Comparison of ENCODE assay signal across 15 cellular contexts in genomic region chr9:130561056-130561455, GRCh38. TPM values are rescaled to one million over a fixed set of nuclear protein-coding genes. Genes with fewer than 3 reads are reported as not detected.
DNase-seq lines count a peak whose midpoint lies in the region; TF ChIP-seq lines count a peak whose summit lies in the region.
"Had no signal": no experiment of that assay in that cellular context is flagged by ENCODE, and none has a peak within 500 bp of the region (broad histone marks: within the 10 kb centered on the region; RNA-seq: fewer than 3 reads in every experiment).

No MANE protein-coding gene starts in this region.

- H3K9me3 ChIP-seq in prostate gland: no peaks in the 10 kb centered on the region
- H3K9me3 ChIP-seq: Caco-2, gastrocnemius medialis, ovary, uterus had no signal

- intact Hi-C loops in prostate gland (cut with DNase I): no loop called here

- no peaks in the 10 kb centered on the region for H3K27me3 ChIP-seq in prostate gland (replicated peaks; ENCODE audit: insufficient read depth)
- H3K27me3 ChIP-seq: ovary, uterus had no signal

- TF ChIP-seq CTCF in epithelial cell of esophagus (IDR thresholded peaks at IDR 0.05; ENCODE audit: insufficient read depth, low read depth, low read length, missing control alignments) (no peak), prostate gland (IDR thresholded peaks at IDR 0.05) (no peak)

- DNase-seq in HPDE6-E6E7 (ENCODE audit: extremely low spot score): peak; percentile 60
- DNase-seq in NCI-H187 treated with DMSO at 0.1 percent for 48 hours (lab: John Stamatoyannopoulos, UW): peak; percentile 65
- DNase-seq in epithelial cell of esophagus (ENCODE audit: low read depth): peak; percentile 94
- DNase-seq in prostate gland (ENCODE audit: low spot score): peak; percentile 30
- no peak for DNase-seq in T-helper 1 cell
- no peak for DNase-seq in NCI-H82 treated with DMSO at 0.1 percent for 48 hours (lab: John Stamatoyannopoulos, UW; ENCODE audit: unreplicated experiment)
- no peak for DNase-seq in retina
- DNase-seq: activated CD4-positive, CD25-positive, alpha-beta regulatory T cell; Caco-2; gastrocnemius medialis; GDM1; ovary; SHP77 treated with DMSO at 0.1 percent for 48 hours; stimulated activated CD4-positive, alpha-beta T cell treated with anti-CD3 and anti-CD28 coated beads, Interleukin-4, amount 100 ng/mL, for 1 hour; uterus had no signal

- H3K27ac ChIP-seq in prostate gland: no peak overlapping the region
- H3K27ac ChIP-seq: gastrocnemius medialis, ovary, uterus had no signal

- no peak for TF ChIP-seq POLR2A in prostate gland (IDR thresholded peaks at IDR 0.05)

- H3K4me1 ChIP-seq in prostate gland (replicated peaks): no peaks in the 10 kb centered on the region
- H3K4me1 ChIP-seq: gastrocnemius medialis, uterus had no signal

- H3K4me3 ChIP-seq in epithelial cell of esophagus (ENCODE audit: low read length) (no peak overlapping the region), prostate gland (no peak overlapping the region)
- H3K4me3 ChIP-seq: gastrocnemius medialis, ovary, uterus had no signal

- H3K36me3 ChIP-seq in prostate gland: no peaks in the 10 kb centered on the region
- H3K36me3 ChIP-seq: gastrocnemius medialis, ovary, uterus had no signal

- 31% methylated on average over 2 of the region's 2 CpGs for WGBS in prostate gland

RNA-seq across cellular contexts. Expression of gene FUBP3, which starts 18.3 kb away (rescaled TPM):
- 100 to 1,000 TPM in 1 of 2 donors, 10 to 100 TPM in 1; 40.4 to 111 TPM for total RNA-seq in prostate gland

Comparison
In these comparisons a context has a peak if more than half of its experiments do, and no peak if none do; other contexts are left out.
1. DNase-seq: peak in HPDE6-E6E7 (single experiment), NCI-H187 treated with DMSO at 0.1 percent for 48 hours (single experiment), epithelial cell of esophagus (single experiment) and prostate gland (single experiment); none in T-helper 1 cell (0 of 5), NCI-H82 treated with DMSO at 0.1 percent for 48 hours (single experiment) and retina (single experiment).